1 cellular context compared by ENCODE assay signal in the genomic region with DNA sequence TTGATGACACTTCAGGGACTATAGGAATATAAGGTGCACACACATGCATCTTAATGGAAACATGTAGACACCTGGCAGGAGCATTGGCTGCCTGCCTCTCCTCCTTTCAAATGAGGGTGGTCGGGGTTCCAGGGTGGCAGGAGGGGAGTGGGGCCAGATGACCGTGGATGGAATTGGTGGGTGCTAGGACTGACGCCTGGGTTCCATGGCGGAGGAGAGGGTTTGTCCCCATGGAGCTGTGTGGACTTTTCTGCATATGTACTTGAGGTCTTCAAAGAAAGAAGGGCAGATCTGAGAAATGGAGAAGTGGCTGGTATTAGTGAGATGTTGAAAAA.
TF ChIP-seq lines count a peak whose summit lies in the region.

No MANE protein-coding gene starts in this region.

TF ChIP-seq in HepG2, 621 proteins besides CTCF, POLR2A, EP300 and RAD21:
- TF ChIP-seq TCF7 (IDR thresholded peaks at IDR 0.05; ENCODE audit: low read depth) = no peak
- TF ChIP-seq ZNF747 (CRISPR knock-in tag; IDR thresholded peaks at IDR 0.05; ENCODE audit: borderline replicate concordance) = no peak
- TF ChIP-seq ZNF3 (CRISPR knock-in tag; IDR thresholded peaks at IDR 0.05) = no peak
- TF ChIP-seq SPEN (CRISPR knock-in tag; IDR thresholded peaks at IDR 0.05; ENCODE audit: low read depth) = no peak
